Comparison of ENCODE assay signal across 1 cellular context in the genomic region with DNA sequence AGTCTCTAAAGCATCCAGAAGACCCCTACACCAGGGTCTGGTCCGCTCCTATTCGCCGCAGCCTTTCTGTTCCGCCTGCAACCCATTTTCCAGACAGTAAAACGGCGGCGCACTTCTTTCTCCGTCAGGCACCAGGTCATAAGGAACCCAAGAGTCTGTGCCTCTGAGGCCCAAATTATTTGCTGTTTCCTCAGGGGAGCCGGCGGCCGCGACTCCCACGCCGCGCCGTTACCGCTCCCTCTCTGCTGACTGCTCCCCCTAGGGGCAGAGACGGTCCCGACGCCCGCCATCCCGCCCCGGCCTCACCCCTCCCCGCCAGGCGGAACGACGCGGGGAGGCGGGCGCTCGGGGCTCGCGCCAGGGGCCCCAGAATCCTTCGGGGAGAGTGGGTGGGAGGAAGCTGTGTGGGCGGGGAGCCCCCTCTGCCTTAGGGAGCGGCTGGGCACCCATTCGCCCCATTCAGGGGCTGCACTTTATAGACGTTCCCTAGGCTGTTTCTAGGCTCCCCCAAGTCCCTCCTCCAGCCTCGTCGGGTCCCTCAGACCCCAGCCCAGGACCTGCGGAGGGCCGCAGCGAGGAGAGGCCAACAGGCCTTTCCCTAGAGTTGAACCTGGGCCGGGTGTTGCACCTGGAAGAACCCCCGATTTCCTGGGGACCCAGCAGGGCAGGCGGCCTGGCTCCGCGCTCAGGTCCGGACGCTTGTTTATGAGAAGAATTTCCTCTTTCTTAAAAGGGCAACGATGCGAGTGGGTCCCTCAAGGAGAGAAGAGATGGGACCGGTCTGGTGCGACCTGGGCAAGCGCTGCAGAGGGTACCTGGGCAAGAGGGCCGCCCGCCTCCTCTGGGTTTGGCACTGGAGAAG.
TF ChIP-seq lines count a peak whose summit lies in the region.

No MANE protein-coding gene starts in this region.

TF ChIP-seq in SK-N-SH, 30 proteins besides CTCF, POLR2A, EP300 and RAD21 (continued from another document):
- TF ChIP-seq, protein P1, sequence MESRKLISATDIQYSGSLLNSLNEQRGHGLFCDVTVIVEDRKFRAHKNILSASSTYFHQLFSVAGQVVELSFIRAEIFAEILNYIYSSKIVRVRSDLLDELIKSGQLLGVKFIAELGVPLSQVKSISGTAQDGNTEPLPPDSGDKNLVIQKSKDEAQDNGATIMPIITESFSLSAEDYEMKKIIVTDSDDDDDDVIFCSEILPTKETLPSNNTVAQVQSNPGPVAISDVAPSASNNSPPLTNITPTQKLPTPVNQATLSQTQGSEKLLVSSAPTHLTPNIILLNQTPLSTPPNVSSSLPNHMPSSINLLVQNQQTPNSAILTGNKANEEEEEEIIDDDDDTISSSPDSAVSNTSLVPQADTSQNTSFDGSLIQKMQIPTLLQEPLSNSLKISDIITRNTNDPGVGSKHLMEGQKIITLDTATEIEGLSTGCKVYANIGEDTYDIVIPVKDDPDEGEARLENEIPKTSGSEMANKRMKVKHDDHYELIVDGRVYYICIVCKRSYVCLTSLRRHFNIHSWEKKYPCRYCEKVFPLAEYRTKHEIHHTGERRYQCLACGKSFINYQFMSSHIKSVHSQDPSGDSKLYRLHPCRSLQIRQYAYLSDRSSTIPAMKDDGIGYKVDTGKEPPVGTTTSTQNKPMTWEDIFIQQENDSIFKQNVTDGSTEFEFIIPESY (IDR thresholded peaks at IDR 0.05; ENCODE audit: borderline replicate concordance, low read depth), result 0 out of 2 replicates have a peak, but pooled peaks have one; percentile 27
- TF ChIP-seq, protein P2, sequence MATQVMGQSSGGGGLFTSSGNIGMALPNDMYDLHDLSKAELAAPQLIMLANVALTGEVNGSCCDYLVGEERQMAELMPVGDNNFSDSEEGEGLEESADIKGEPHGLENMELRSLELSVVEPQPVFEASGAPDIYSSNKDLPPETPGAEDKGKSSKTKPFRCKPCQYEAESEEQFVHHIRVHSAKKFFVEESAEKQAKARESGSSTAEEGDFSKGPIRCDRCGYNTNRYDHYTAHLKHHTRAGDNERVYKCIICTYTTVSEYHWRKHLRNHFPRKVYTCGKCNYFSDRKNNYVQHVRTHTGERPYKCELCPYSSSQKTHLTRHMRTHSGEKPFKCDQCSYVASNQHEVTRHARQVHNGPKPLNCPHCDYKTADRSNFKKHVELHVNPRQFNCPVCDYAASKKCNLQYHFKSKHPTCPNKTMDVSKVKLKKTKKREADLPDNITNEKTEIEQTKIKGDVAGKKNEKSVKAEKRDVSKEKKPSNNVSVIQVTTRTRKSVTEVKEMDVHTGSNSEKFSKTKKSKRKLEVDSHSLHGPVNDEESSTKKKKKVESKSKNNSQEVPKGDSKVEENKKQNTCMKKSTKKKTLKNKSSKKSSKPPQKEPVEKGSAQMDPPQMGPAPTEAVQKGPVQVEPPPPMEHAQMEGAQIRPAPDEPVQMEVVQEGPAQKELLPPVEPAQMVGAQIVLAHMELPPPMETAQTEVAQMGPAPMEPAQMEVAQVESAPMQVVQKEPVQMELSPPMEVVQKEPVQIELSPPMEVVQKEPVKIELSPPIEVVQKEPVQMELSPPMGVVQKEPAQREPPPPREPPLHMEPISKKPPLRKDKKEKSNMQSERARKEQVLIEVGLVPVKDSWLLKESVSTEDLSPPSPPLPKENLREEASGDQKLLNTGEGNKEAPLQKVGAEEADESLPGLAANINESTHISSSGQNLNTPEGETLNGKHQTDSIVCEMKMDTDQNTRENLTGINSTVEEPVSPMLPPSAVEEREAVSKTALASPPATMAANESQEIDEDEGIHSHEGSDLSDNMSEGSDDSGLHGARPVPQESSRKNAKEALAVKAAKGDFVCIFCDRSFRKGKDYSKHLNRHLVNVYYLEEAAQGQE (IDR thresholded peaks at IDR 0.05; ENCODE audit: low read depth, low read length), result peak; percentile 53; the same call in 1 of the 2 replicates
- TF ChIP-seq, protein P3, sequence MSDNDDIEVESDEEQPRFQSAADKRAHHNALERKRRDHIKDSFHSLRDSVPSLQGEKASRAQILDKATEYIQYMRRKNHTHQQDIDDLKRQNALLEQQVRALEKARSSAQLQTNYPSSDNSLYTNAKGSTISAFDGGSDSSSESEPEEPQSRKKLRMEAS (IDR thresholded peaks at IDR 0.05; ENCODE audit: low read depth), result peak; percentile 25; the same call in 1 of the 2 replicates
- 0 out of 2 replicates have a peak, but pooled peaks have one; percentile 67 for TF ChIP-seq MXI1 (IDR thresholded peaks at IDR 0.05; ENCODE audit: low read depth, low read length)
- peak; percentile 66 for TF ChIP-seq CHD2 (IDR thresholded peaks at IDR 0.05; ENCODE audit: low read length, partially characterized antibody)
- TF ChIP-seq GABPA (IDR thresholded peaks at IDR 0.05; ENCODE audit: low read depth), result no peak
- no peak for TF ChIP-seq FOXJ3 (CRISPR knock-in tag; IDR thresholded peaks at IDR 0.05)
- peak; percentile 69 for TF ChIP-seq POLR2AphosphoS5 (IDR thresholded peaks at IDR 0.05; ENCODE audit: low read depth, low read length)
- no peak for TF ChIP-seq RFX5 (IDR thresholded peaks at IDR 0.05; ENCODE audit: low read length)
- peak; percentile 44; the same call in 1 of the 2 replicates for TF ChIP-seq TEAD4 (IDR thresholded peaks at IDR 0.05; ENCODE audit: borderline replicate concordance, insufficient read depth)
- TF ChIP-seq, protein P4, sequence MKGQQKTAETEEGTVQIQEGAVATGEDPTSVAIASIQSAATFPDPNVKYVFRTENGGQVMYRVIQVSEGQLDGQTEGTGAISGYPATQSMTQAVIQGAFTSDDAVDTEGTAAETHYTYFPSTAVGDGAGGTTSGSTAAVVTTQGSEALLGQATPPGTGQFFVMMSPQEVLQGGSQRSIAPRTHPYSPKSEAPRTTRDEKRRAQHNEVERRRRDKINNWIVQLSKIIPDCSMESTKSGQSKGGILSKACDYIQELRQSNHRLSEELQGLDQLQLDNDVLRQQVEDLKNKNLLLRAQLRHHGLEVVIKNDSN (IDR thresholded peaks at IDR 0.05; ENCODE audit: borderline replicate concordance, low read depth), result peak; percentile 66
- TF ChIP-seq, protein P5, sequence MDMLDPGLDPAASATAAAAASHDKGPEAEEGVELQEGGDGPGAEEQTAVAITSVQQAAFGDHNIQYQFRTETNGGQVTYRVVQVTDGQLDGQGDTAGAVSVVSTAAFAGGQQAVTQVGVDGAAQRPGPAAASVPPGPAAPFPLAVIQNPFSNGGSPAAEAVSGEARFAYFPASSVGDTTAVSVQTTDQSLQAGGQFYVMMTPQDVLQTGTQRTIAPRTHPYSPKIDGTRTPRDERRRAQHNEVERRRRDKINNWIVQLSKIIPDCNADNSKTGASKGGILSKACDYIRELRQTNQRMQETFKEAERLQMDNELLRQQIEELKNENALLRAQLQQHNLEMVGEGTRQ (IDR thresholded peaks at IDR 0.05; ENCODE audit: borderline replicate concordance, low read depth, low read length), result no peak
- TF ChIP-seq RXRA (IDR thresholded peaks at IDR 0.05; ENCODE audit: borderline replicate concordance, low read depth), result no peak; the same call in 1 of the 2 replicates
- no peak; the same call in 1 of the 2 replicates for TF ChIP-seq TCF12 (IDR thresholded peaks at IDR 0.05)
- peak; percentile 54; the same call in 1 of the 2 replicates for TF ChIP-seq YY1 (IDR thresholded peaks at IDR 0.05; ENCODE audit: low read depth)
- TF ChIP-seq TAF1 (IDR thresholded peaks at IDR 0.05; ENCODE audit: borderline replicate concordance, low read depth, low read length), result no peak
- no peak for TF ChIP-seq EZH2phosphoT487 (IDR thresholded peaks at IDR 0.05; ENCODE audit: borderline replicate concordance, low read depth)
- TF ChIP-seq SIN3A (IDR thresholded peaks at IDR 0.05; ENCODE audit: borderline replicate concordance, low read depth, low read length), result peak; percentile 91; the same call in 1 of the 2 replicates
- TF ChIP-seq SMC3 (IDR thresholded peaks at IDR 0.05; ENCODE audit: low read depth, low read length), result peak; percentile 80
- TF ChIP-seq GATA2 (CRISPR knock-in tag; IDR thresholded peaks at IDR 0.05), result no peak
- TF ChIP-seq NFIC (IDR thresholded peaks at IDR 0.05; ENCODE audit: borderline replicate concordance), result no peak
- TF ChIP-seq MEF2A (IDR thresholded peaks at IDR 0.05; ENCODE audit: borderline replicate concordance, low read depth), result no peak
- TF ChIP-seq, protein P6, sequence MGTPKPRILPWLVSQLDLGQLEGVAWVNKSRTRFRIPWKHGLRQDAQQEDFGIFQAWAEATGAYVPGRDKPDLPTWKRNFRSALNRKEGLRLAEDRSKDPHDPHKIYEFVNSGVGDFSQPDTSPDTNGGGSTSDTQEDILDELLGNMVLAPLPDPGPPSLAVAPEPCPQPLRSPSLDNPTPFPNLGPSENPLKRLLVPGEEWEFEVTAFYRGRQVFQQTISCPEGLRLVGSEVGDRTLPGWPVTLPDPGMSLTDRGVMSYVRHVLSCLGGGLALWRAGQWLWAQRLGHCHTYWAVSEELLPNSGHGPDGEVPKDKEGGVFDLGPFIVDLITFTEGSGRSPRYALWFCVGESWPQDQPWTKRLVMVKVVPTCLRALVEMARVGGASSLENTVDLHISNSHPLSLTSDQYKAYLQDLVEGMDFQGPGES (IDR thresholded peaks at IDR 0.05; ENCODE audit: low read depth, low read length), result peak; percentile 90
